6 cellular contexts compared by ENCODE assay signal in genomic region chr19:48964205-48965032, GRCh38.
DNase-seq lines count a peak whose midpoint lies in the region.

No MANE protein-coding gene starts in this region.

- peak overlapping the region; percentile 62 for H3K4me3 ChIP-seq in BLaER1

- DNase-seq in NCI-H226 (peak; percentile 63), foreskin melanocyte (peak; percentile 46), substantia nigra (lab: John Stamatoyannopoulos, UW) (peak in 12 of 49 donors; percentile 28 to 63 (median 41)), EL (no peak), iPS-NIHi11 (ENCODE audit: low spot score) (no peak)

- peaks cover 72% of the 10 kb centered on the region for H3K4me1 ChIP-seq in BLaER1

- peak overlapping the region; percentile 66 for H3K9ac ChIP-seq in BLaER1

- peaks cover 39% of the 10 kb centered on the region for H3K36me3 ChIP-seq in BLaER1

- H3K4me2 ChIP-seq in BLaER1, result peak overlapping the region; percentile 99

- H3K27me3 ChIP-seq in BLaER1, result no peaks in the 10 kb centered on the region

- H3K27ac ChIP-seq in BLaER1 (peak overlapping the region; percentile 80), substantia nigra (ENCODE audit: low read depth, low read length, poor library complexity, severe bottlenecking) (peak overlapping the region; percentile 96)

- no peaks in the 10 kb centered on the region for H3K9me3 ChIP-seq in BLaER1

- H4K20me1 ChIP-seq in BLaER1, result peaks cover 34% of the 10 kb centered on the region

Comparison
In these comparisons a context has a peak if more than half of its experiments do, and no peak if none do; other contexts are left out.
1. DNase-seq: peak in NCI-H226 (single experiment) and foreskin melanocyte (single experiment); none in EL (single experiment) and iPS-NIHi11 (single experiment).